Comparison of ENCODE assay signal across 22 cellular contexts in genomic region chr1:112528076-112528475, GRCh38. TPM values are rescaled to one million over a fixed set of nuclear protein-coding genes. Genes with fewer than 3 reads are reported as not detected.
DNase-seq lines count a peak whose midpoint lies in the region; ATAC-seq and TF ChIP-seq lines count a peak whose summit lies in the region.
"Had no signal": no experiment of that assay in that cellular context is flagged by ENCODE, and none has a peak within 500 bp of the region (broad histone marks: within the 10 kb centered on the region; RNA-seq: fewer than 3 reads in every experiment).

No MANE protein-coding gene starts in this region.

- H3K27me3 ChIP-seq in IMR-90 (ENCODE audit: control insufficient read depth, insufficient read depth, low read length) (no peaks in the 10 kb centered on the region), mesendoderm (ENCODE audit: insufficient read depth, low read length, poor library complexity) (no peaks in the 10 kb centered on the region), ovary (no peaks in the 10 kb centered on the region), psoas muscle (ENCODE audit: insufficient read depth in 3 of 3, low read length in 2 of 3) (no peaks in the 10 kb centered on the region)
- H3K27me3 ChIP-seq: BE2C had no signal

- peak overlapping the region; percentile 75 for H3K4me2 ChIP-seq in IMR-90 (ENCODE audit: low read depth, low read length)
- no peak overlapping the region for H3K4me2 ChIP-seq in mesendoderm (ENCODE audit: low read length)
- H3K4me2 ChIP-seq: KMS-11 had no signal

- peak overlapping the region; percentile 30; the same call in 1 of the 2 replicates for H4K91ac ChIP-seq in IMR-90 (ENCODE audit: insufficient read depth, low read depth, low read length)

- H3K27ac ChIP-seq in IMR-90 (ENCODE audit: insufficient read depth, low read length) = peak overlapping the region; percentile 79; the same call in 1 of the 2 replicates
- H3K27ac ChIP-seq in mesendoderm (ENCODE audit: low read depth, low read length) = no peak overlapping the region
- no peak overlapping the region for H3K27ac ChIP-seq in ovary
- H3K27ac ChIP-seq in psoas muscle = no peak overlapping the region
- H3K27ac ChIP-seq: KMS-11 had no signal

- H2BK5ac ChIP-seq in IMR-90 (ENCODE audit: low read depth, low read length, poor library complexity, severe bottlenecking) (peak overlapping the region; percentile 98), mesendoderm (ENCODE audit: low read length) (no peak overlapping the region)

- dilution Hi-C loops in IMR-90 (cut with HindIII; ENCODE audit: low sequenced_read_pairs, unreplicated experiment) = no loop called here

- no peak overlapping the region for H3K4me3 ChIP-seq in IMR-90 (ENCODE audit: insufficient read depth, low read depth, low read length)
- no peak overlapping the region for H3K4me3 ChIP-seq in mesendoderm (ENCODE audit: low read length)
- no peak overlapping the region for H3K4me3 ChIP-seq in ovary
- no peak overlapping the region for H3K4me3 ChIP-seq in psoas muscle
- H3K4me3 ChIP-seq: GM12878 had no signal

- H3K23ac ChIP-seq in IMR-90 (ENCODE audit: low read depth, low read length) = no peak overlapping the region
- no peak overlapping the region for H3K23ac ChIP-seq in mesendoderm (ENCODE audit: low read length)

- in situ Hi-C loops in IMR-90 (cut with MboI; ENCODE audit: low sequenced_read_pairs) = no loop called here

- TF ChIP-seq CTCF in IMR-90 (conservative IDR thresholded peaks at IDR 0.05; ENCODE audit: low read depth, low read length) (no peak), osteocyte (IDR thresholded peaks at IDR 0.05) (no peak), ovary (IDR thresholded peaks at IDR 0.05) (no peak), psoas muscle (IDR thresholded peaks at IDR 0.05) (no peak)

- peaks cover 32% of the 10 kb centered on the region for H3K4me1 ChIP-seq in IMR-90 (ENCODE audit: control insufficient read depth, insufficient read depth, low read length)
- peaks cover 31% of the 10 kb centered on the region for H3K4me1 ChIP-seq in mesendoderm (ENCODE audit: control insufficient read depth, low read depth, low read length)
- H3K4me1 ChIP-seq in ovary (ENCODE audit: insufficient read depth) = peaks cover 2% of the 10 kb centered on the region
- H3K4me1 ChIP-seq in psoas muscle = no peaks in the 10 kb centered on the region
- H3K4me1 ChIP-seq: BE2C had no signal

- TF ChIP-seq EP300 in ovary (IDR thresholded peaks at IDR 0.05) = no peak

- H3K4me3 Mint-ChIP-seq in osteocyte (ENCODE audit: unreplicated experiment) = no peak overlapping the region

- H4K5ac ChIP-seq in IMR-90 (ENCODE audit: low read depth, low read length) = peak overlapping the region; percentile 85; the same call in 1 of the 2 replicates
- no peak overlapping the region for H4K5ac ChIP-seq in mesendoderm (ENCODE audit: low read length)

- POLR2A ChIA-PET in IMR-90 (lab: Charles Lee; ENCODE audit: unreplicated experiment) = no interaction called here

- peak overlapping the region; percentile 70; the same call in 1 of the 2 replicates for H2AK5ac ChIP-seq in IMR-90 (ENCODE audit: low read depth, low read length)
- no peak overlapping the region for H2AK5ac ChIP-seq in mesendoderm (ENCODE audit: low read length)

- H3K36me3 Mint-ChIP-seq in osteocyte (ENCODE audit: unreplicated experiment) = peaks cover 13% of the 10 kb centered on the region

- H2BK20ac ChIP-seq in IMR-90 (ENCODE audit: low read depth, low read length) = no peak overlapping the region

- peak overlapping the region; percentile 89 for H3K18ac ChIP-seq in IMR-90 (ENCODE audit: low read depth, low read length)
- no peak overlapping the region for H3K18ac ChIP-seq in mesendoderm (ENCODE audit: low read length)

- H3K79me1 ChIP-seq in IMR-90 (ENCODE audit: low read depth in 1 of 2, low read length in 2 of 2) (peaks cover 0 to 3% of the 10 kb centered on the region in 2 experiments; a peak in 1 of 4 replicates), mesendoderm (ENCODE audit: low read length) (no peaks in the 10 kb centered on the region)

- peaks cover 12% of the 10 kb centered on the region for H3K9me1 ChIP-seq in IMR-90 (ENCODE audit: insufficient read depth, low read length)

- CTCF ChIA-PET in IMR-90 (lab: Yijun Ruan, JAX) = interaction anchor here (1.5 kb wide), 1 partner anchor 26 kb away, joined by 4 read pairs; no protein-coding TSS in a partner anchor

- intact Hi-C loops in IMR-90 (cut with micrococcal nuclease) (no loop called here), ovary (cut with DNase I) (no loop called here), psoas muscle (cut with DNase I) (no loop called here)

- H3K36me3 ChIP-seq in IMR-90 (ENCODE audit: control insufficient read depth, insufficient read depth, low read length) (peaks cover 12% of the 10 kb centered on the region), mesendoderm (ENCODE audit: control insufficient read depth, insufficient read depth, low read length) (no peaks in the 10 kb centered on the region), ovary (no peaks in the 10 kb centered on the region), psoas muscle (ENCODE audit: insufficient read depth in 1 of 2, low read depth in 1 of 2) (peaks cover 0 to 83% of the 10 kb centered on the region in 2 donors)
- H3K36me3 ChIP-seq: BE2C had no signal

- 0 out of 2 replicates have a peak overlapping the region, but pooled peaks have one; percentile 8 for H3K14ac ChIP-seq in IMR-90 (replicated peaks; ENCODE audit: low read depth, low read length)

- H3K4me1 Mint-ChIP-seq in osteocyte (ENCODE audit: unreplicated experiment) = peaks cover 73% of the 10 kb centered on the region

- H4K8ac ChIP-seq in IMR-90 (ENCODE audit: low read depth in 2 of 2, low read length in 2 of 2) (peak overlapping the region; percentile 17 to 68; a peak in 3 of 4 replicates), mesendoderm (ENCODE audit: low read depth, low read length) (no peak overlapping the region)

- H3K4ac ChIP-seq in IMR-90 (ENCODE audit: low read depth, low read length) = no peak overlapping the region; the same call in 1 of the 2 replicates
- no peak overlapping the region for H3K4ac ChIP-seq in mesendoderm (ENCODE audit: low read depth, low read length)

- H2AK9ac ChIP-seq in IMR-90 (replicated peaks; ENCODE audit: low read depth, low read length, poor library complexity) = no peak overlapping the region

- ATAC-seq in IMR-90 (ENCODE audit: low read depth) = peak; percentile 64
- no peak for ATAC-seq in psoas muscle
- ATAC-seq: GM12878, Panc1 had no signal

- H3K9me3 ChIP-seq in IMR-90 (ENCODE audit: control insufficient read depth, insufficient read depth, low read length) (no peaks in the 10 kb centered on the region), ovary (no peaks in the 10 kb centered on the region), psoas muscle (no peaks in the 10 kb centered on the region)
- H3K9me3 ChIP-seq: BE2C had no signal

- no peak overlapping the region for H2AFZ ChIP-seq in IMR-90 (replicated peaks; ENCODE audit: low read length, poor library complexity)

- H2BK120ac ChIP-seq in IMR-90 (ENCODE audit: low read depth, low read length) (peak overlapping the region; percentile 39; the same call in 1 of the 2 replicates), mesendoderm (ENCODE audit: low read depth, low read length) (peak overlapping the region; percentile 73)

- H3K9ac ChIP-seq in IMR-90 (ENCODE audit: low read depth, low read length) = no peak overlapping the region
- no peak overlapping the region for H3K9ac ChIP-seq in mesendoderm (ENCODE audit: low read length)
- H3K9ac ChIP-seq: KMS-11 had no signal

- BruUV-seq in IMR-90 (replicated peaks; lab: Mats Ljungman, UMichigan) = no TSS peak

- peak; percentile 17 for DNase-seq in ELR (ENCODE audit: low read depth)
- peak; percentile 31 for DNase-seq in IMR-90
- no peak for DNase-seq in mesendoderm
- no peak for DNase-seq in osteocyte (ENCODE audit: extremely low spot score, unreplicated experiment)
- no peak for DNase-seq in kidney glomerular epithelial cell (lab: John Stamatoyannopoulos, UW)
- no peak for DNase-seq in ovary
- DNase-seq in AML-193 (lab: John Stamatoyannopoulos, UW) = no peak
- DNase-seq in psoas muscle = no peak
- DNase-seq: BE2C; DMS53; EL; H7; NCI-H1092 treated with DMSO at 0.1 percent for 48 hours; NCI-H1436 treated with DMSO at 0.1 percent for 48 hours; NCI-H2029; NCI-H345; NCI-H524; NCI-H774; NK-92 treated with Interleukin-12 subunit alpha and Interleukin-12 subunit beta, amount 100 ng/mL, for 24 hours had no signal

- no peaks in the 10 kb centered on the region for H4K20me1 ChIP-seq in IMR-90 (ENCODE audit: insufficient read depth, low read length)

- peak overlapping the region; percentile 9 for H3K27ac Mint-ChIP-seq in osteocyte (ENCODE audit: unreplicated experiment)

- TF ChIP-seq POLR2A in IMR-90 (IDR thresholded peaks at IDR 0.05; ENCODE audit: low read depth, low read length) = no peak
- no peak for TF ChIP-seq POLR2A in ovary (IDR thresholded peaks at IDR 0.05)

- no peak for TF ChIP-seq RAD21 in IMR-90 (IDR thresholded peaks at IDR 0.05; ENCODE audit: low read length)

- H3K27me3 Mint-ChIP-seq in osteocyte (ENCODE audit: unreplicated experiment) = no peaks in the 10 kb centered on the region

- no peaks in the 10 kb centered on the region for H3K9me3 Mint-ChIP-seq in osteocyte (ENCODE audit: unreplicated experiment)

- H2BK15ac ChIP-seq in IMR-90 (ENCODE audit: low read depth, low read length) = peak overlapping the region; percentile 41; the same call in 1 of the 3 replicates
- no peak overlapping the region for H2BK15ac ChIP-seq in mesendoderm (replicated peaks; ENCODE audit: low read depth)

- no peaks in the 10 kb centered on the region for H3K79me2 ChIP-seq in mesendoderm (ENCODE audit: control insufficient read depth, insufficient read depth, low read length)

- no peak overlapping the region for H3K56ac ChIP-seq in IMR-90 (ENCODE audit: extremely low read depth, insufficient read depth, low read length)
- no peak overlapping the region for H3K56ac ChIP-seq in mesendoderm (ENCODE audit: low read length)

TF ChIP-seq in IMR-90, 13 proteins besides CTCF, POLR2A, EP300 and RAD21 (continues in another document):
- TF ChIP-seq RFX5 (IDR thresholded peaks at IDR 0.05; ENCODE audit: low read depth, low read length) (no peak), FOS (IDR thresholded peaks at IDR 0.05; ENCODE audit: low read depth, low read length) (no peak), CEBPB (IDR thresholded peaks at IDR 0.05; ENCODE audit: low read depth, low read length) (no peak), SMC3 (IDR thresholded peaks at IDR 0.05; ENCODE audit: low read depth, low read length) (no peak)

RNA-seq across cellular contexts. Expression of gene WNT2B, which starts 19.3 kb away (rescaled TPM):
- total RNA-seq in IMR-90 (2012; rRNA removed) (0.54 and 0.56 TPM in 2 replicates), osteocyte (2.3 TPM in 2 replicates), ovary (10 to 100 TPM; 13.8 to 57.3 (median 45.1) TPM), psoas muscle (under 1 TPM; 0.32 to 0.86 (median 0.43) TPM)
- polyA plus RNA-seq in IMR-90 (2012; rRNA removed) (0.50 TPM in 2 replicates), ovary (10 to 100 TPM; 12.8 to 13.0 TPM), psoas muscle (under 1 TPM; 0.18 to 0.40 (median 0.39) TPM)
- 0.16 and 0.30 TPM in 2 replicates for polyA plus RNA-seq in IMR-90 (2012; cell fraction: cytosol; rRNA removed)
- polyA plus RNA-seq in IMR-90 (2012; cell fraction: nucleus; rRNA removed; ENCODE audit: low replicate concordance) = 3.6 and 4.1 TPM in 2 replicates
- 2.6 TPM for polyA plus RNA-seq in mesendoderm (2013, experiment 1 of 2)
- polyA plus RNA-seq in mesendoderm (2013, experiment 2 of 2) = 2.7 TPM

Comparison
In these comparisons a context has a peak if more than half of its experiments do, and no peak if none do; other contexts are left out.
1. DNase-seq: peak in ELR (single experiment) and IMR-90 (single experiment); none in mesendoderm (single experiment), osteocyte (single experiment), kidney glomerular epithelial cell (single experiment), ovary (0 of 5), AML-193 (0 of 2) and psoas muscle (0 of 2).